1 cellular context compared by ENCODE assay signal in the genomic region with DNA sequence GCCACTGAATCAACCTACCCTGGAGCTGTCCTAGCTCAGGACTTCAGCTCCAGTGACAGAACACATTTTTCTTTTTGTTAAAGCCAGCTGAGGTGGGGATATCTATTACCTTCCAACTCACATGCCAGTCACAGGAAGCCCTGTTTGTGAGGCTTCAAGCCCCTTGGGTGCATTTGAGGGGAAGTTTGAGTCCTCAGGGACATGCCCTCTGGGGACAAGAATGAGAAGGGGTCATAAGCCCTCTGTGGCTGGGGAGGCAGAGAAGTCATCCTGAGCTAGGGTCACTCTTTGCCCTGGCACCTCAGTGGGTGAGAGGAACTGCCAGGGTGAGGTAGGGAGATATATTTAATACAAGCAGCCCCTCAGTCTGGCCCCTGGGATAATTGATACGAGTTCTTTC.
TF ChIP-seq lines count a peak whose summit lies in the region.

No MANE protein-coding gene starts in this region.

TF ChIP-seq in GM12878, 131 proteins besides CTCF, POLR2A, EP300 and RAD21 (continues in another document):
- TF ChIP-seq, protein P1, sequence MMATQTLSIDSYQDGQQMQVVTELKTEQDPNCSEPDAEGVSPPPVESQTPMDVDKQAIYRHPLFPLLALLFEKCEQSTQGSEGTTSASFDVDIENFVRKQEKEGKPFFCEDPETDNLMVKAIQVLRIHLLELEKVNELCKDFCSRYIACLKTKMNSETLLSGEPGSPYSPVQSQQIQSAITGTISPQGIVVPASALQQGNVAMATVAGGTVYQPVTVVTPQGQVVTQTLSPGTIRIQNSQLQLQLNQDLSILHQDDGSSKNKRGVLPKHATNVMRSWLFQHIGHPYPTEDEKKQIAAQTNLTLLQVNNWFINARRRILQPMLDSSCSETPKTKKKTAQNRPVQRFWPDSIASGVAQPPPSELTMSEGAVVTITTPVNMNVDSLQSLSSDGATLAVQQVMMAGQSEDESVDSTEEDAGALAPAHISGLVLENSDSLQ (IDR thresholded peaks at IDR 0.05) = peak; percentile 72
- TF ChIP-seq, protein P2, sequence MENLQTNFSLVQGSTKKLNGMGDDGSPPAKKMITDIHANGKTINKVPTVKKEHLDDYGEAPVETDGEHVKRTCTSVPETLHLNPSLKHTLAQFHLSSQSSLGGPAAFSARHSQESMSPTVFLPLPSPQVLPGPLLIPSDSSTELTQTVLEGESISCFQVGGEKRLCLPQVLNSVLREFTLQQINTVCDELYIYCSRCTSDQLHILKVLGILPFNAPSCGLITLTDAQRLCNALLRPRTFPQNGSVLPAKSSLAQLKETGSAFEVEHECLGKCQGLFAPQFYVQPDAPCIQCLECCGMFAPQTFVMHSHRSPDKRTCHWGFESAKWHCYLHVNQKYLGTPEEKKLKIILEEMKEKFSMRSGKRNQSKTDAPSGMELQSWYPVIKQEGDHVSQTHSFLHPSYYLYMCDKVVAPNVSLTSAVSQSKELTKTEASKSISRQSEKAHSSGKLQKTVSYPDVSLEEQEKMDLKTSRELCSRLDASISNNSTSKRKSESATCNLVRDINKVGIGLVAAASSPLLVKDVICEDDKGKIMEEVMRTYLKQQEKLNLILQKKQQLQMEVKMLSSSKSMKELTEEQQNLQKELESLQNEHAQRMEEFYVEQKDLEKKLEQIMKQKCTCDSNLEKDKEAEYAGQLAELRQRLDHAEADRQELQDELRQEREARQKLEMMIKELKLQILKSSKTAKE (IDR thresholded peaks at IDR 0.05; ENCODE audit: low read depth, poor library complexity, severe bottlenecking) = peak; percentile 15
- peak; percentile 88 for TF ChIP-seq BCL3 (IDR thresholded peaks at IDR 0.05; ENCODE audit: borderline replicate concordance, insufficient read depth, low read depth, low read length, poor library complexity, severe bottlenecking)
- no peak for TF ChIP-seq NR2C2 (IDR thresholded peaks at IDR 0.05; ENCODE audit: borderline replicate concordance, control insufficient read depth, insufficient read length, low read depth)
- TF ChIP-seq KAT2A (conservative IDR thresholded peaks at IDR 0.05; ENCODE audit: control insufficient read depth, low read depth, low read length) = no peak
- peak; percentile 50; the same call in 1 of the 2 replicates for TF ChIP-seq ZBED1 (IDR thresholded peaks at IDR 0.05; ENCODE audit: borderline replicate concordance)
- TF ChIP-seq, protein P3, sequence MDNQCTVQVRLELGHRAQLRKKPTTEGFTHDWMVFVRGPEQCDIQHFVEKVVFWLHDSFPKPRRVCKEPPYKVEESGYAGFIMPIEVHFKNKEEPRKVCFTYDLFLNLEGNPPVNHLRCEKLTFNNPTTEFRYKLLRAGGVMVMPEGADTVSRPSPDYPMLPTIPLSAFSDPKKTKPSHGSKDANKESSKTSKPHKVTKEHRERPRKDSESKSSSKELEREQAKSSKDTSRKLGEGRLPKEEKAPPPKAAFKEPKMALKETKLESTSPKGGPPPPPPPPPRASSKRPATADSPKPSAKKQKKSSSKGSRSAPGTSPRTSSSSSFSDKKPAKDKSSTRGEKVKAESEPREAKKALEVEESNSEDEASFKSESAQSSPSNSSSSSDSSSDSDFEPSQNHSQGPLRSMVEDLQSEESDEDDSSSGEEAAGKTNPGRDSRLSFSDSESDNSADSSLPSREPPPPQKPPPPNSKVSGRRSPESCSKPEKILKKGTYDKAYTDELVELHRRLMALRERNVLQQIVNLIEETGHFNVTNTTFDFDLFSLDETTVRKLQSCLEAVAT (IDR thresholded peaks at IDR 0.05) = peak; percentile 35; the same call in 1 of the 2 replicates
- TF ChIP-seq BCL11A (IDR thresholded peaks at IDR 0.05; ENCODE audit: low read depth, low read length) = peak; percentile 69
- peak in 1 of 2 experiments; percentile 15; a peak in 1 of 4 replicates for TF ChIP-seq IKZF2 (IDR thresholded peaks at IDR 0.05)
- TF ChIP-seq SREBF1 (IDR thresholded peaks at IDR 0.05; ENCODE audit: low read length) = no peak
- no peak for TF ChIP-seq SREBF2 (IDR thresholded peaks at IDR 0.05; ENCODE audit: low read length)
- TF ChIP-seq EED (IDR thresholded peaks at IDR 0.05; ENCODE audit: low read depth) = peak; percentile 56; the same call in 1 of the 2 replicates
- peak; percentile 100 for TF ChIP-seq MEF2B (IDR thresholded peaks at IDR 0.05; ENCODE audit: partially characterized antibody, poor library complexity, severe bottlenecking)
- TF ChIP-seq NFYA (IDR thresholded peaks at IDR 0.05; ENCODE audit: borderline replicate concordance, low read depth, low read length) = no peak
- TF ChIP-seq ATF7 (IDR thresholded peaks at IDR 0.05; ENCODE audit: low read depth) = peak; percentile 50; the same call in 1 of the 2 replicates
- no peak for TF ChIP-seq BMI1 (IDR thresholded peaks at IDR 0.05; ENCODE audit: borderline replicate concordance)
- peak; percentile 41; the same call in 1 of the 2 replicates for TF ChIP-seq RUNX3 (IDR thresholded peaks at IDR 0.05; ENCODE audit: low read length)
- TF ChIP-seq, protein P4, sequence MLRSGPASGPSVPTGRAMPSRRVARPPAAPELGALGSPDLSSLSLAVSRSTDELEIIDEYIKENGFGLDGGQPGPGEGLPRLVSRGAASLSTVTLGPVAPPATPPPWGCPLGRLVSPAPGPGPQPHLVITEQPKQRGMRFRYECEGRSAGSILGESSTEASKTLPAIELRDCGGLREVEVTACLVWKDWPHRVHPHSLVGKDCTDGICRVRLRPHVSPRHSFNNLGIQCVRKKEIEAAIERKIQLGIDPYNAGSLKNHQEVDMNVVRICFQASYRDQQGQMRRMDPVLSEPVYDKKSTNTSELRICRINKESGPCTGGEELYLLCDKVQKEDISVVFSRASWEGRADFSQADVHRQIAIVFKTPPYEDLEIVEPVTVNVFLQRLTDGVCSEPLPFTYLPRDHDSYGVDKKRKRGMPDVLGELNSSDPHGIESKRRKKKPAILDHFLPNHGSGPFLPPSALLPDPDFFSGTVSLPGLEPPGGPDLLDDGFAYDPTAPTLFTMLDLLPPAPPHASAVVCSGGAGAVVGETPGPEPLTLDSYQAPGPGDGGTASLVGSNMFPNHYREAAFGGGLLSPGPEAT (IDR thresholded peaks at IDR 0.05; ENCODE audit: low read depth) = peak; percentile 52; the same call in 1 of the 2 replicates
- TF ChIP-seq CUX1 (IDR thresholded peaks at IDR 0.05; ENCODE audit: insufficient replicate concordance, low read depth, low read length) = peak; percentile 96
- TF ChIP-seq, protein P5, sequence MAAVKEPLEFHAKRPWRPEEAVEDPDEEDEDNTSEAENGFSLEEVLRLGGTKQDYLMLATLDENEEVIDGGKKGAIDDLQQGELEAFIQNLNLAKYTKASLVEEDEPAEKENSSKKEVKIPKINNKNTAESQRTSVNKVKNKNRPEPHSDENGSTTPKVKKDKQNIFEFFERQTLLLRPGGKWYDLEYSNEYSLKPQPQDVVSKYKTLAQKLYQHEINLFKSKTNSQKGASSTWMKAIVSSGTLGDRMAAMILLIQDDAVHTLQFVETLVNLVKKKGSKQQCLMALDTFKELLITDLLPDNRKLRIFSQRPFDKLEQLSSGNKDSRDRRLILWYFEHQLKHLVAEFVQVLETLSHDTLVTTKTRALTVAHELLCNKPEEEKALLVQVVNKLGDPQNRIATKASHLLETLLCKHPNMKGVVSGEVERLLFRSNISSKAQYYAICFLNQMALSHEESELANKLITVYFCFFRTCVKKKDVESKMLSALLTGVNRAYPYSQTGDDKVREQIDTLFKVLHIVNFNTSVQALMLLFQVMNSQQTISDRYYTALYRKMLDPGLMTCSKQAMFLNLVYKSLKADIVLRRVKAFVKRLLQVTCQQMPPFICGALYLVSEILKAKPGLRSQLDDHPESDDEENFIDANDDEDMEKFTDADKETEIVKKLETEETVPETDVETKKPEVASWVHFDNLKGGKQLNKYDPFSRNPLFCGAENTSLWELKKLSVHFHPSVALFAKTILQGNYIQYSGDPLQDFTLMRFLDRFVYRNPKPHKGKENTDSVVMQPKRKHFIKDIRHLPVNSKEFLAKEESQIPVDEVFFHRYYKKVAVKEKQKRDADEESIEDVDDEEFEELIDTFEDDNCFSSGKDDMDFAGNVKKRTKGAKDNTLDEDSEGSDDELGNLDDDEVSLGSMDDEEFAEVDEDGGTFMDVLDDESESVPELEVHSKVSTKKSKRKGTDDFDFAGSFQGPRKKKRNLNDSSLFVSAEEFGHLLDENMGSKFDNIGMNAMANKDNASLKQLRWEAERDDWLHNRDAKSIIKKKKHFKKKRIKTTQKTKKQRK (IDR thresholded peaks at IDR 0.05; ENCODE audit: low read depth, low read length) = no peak
- TF ChIP-seq YBX1 (IDR thresholded peaks at IDR 0.05) = peak; percentile 97
- no peak for TF ChIP-seq RAD51 (IDR thresholded peaks at IDR 0.05)
- no peak for TF ChIP-seq NRF1 (conservative IDR thresholded peaks at IDR 0.05; ENCODE audit: low read depth, low read length)
- TF ChIP-seq GATAD2B (conservative IDR thresholded peaks at IDR 0.05; ENCODE audit: low read depth) = peak; percentile 82
- TF ChIP-seq TCF12 (IDR thresholded peaks at IDR 0.05; ENCODE audit: low read depth, low read length) = peak; percentile 85
- no peak for TF ChIP-seq PML (IDR thresholded peaks at IDR 0.05; ENCODE audit: low read length)
- TF ChIP-seq DPF2 (IDR thresholded peaks at IDR 0.05) = 0 out of 2 replicates have a peak, but pooled peaks have one; percentile 27
- peak; percentile 91 for TF ChIP-seq ZNF687 (IDR thresholded peaks at IDR 0.05)
- TF ChIP-seq POU2F2 (IDR thresholded peaks at IDR 0.05; ENCODE audit: borderline replicate concordance, low read depth, low read length) = no peak; the same call in 2 of the 3 replicates
- peak; percentile 94 for TF ChIP-seq NR2F1 (conservative IDR thresholded peaks at IDR 0.05)
